In the genomic region with DNA sequence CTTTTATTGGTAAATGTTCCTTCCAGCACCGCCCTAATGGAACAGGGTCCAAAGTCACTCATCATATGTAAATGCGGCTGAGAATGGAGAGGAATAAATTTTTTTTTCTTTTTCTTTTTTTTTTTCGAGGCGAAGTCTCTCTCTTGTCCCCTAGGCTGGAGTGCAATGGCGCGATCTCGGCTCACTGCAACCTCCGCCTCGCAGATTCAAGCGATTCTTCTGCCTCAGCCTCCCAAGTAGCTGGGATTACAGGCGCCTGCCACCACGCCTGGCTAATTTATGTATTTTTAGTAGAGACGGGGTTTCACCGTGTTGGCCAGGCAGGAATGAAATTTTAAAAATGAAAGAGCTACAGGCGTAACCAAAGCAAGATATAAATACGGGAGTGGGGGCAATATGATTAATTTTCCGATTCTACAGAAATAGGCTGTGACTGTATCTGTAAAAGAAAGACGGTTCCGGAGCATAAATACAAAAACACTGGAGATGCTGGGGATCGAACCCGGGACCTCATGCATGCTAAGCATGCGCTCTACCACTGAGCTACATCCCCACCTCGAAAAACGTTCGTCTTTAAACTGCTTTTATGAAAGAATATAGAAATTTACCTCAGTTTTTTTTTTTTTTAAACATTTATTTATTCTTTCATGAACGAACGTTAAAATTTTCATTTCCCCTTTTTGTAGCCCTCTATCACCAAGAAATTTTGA, we compare ENCODE assay signal across 8 cellular contexts.
DNase-seq lines count a peak whose midpoint lies in the region; ATAC-seq and TF ChIP-seq lines count a peak whose summit lies in the region.

No MANE protein-coding gene starts in this region.

- H3K9me2 ChIP-seq in OCI-LY7 (ENCODE audit: insufficient read depth, low read length) = no peaks in the 10 kb centered on the region; the same call in 1 of the 2 replicates

- H3K27ac ChIP-seq in OCI-LY7 (ENCODE audit: low read depth, low read length, poor library complexity, severe bottlenecking) (peak overlapping the region; percentile 16), vagina (peak overlapping the region; percentile 64)

- H2AFZ ChIP-seq in OCI-LY7 (ENCODE audit: low read length) = peak overlapping the region; percentile 98

- no TSS peak for BruUV-seq in OCI-LY7 (replicated peaks; lab: Mats Ljungman, UMichigan)

- H3K36me3 Mint-ChIP-seq in activated T-helper 17 cell treated with anti-CD3 and anti-CD28 coated beads, Interleukin-2, amount 50 U/mL, for 72 hours (ENCODE audit: low read depth) = peaks cover 21% of the 10 kb centered on the region

- no peaks in the 10 kb centered on the region for H4K20me1 ChIP-seq in OCI-LY7 (ENCODE audit: insufficient read depth, low read length)

- no peak for TF ChIP-seq POLR2A in vagina (IDR thresholded peaks at IDR 0.05)

- peak; percentile 56 for ATAC-seq in HG03432 (IDR thresholded peaks at IDR 0.05; ENCODE audit: unreplicated experiment)
- ATAC-seq in activated T-helper 17 cell treated with anti-CD3 and anti-CD28 coated beads, Interleukin-2, amount 50 U/mL, for 72 hours (replicated peaks) = peak; percentile 95
- ATAC-seq in GM19397 (IDR thresholded peaks at IDR 0.05; ENCODE audit: unreplicated experiment) = no peak

- H3K27me3 ChIP-seq in vagina = no peaks in the 10 kb centered on the region

- CTCF ChIA-PET in OCI-LY7 (lab: Charles Lee; ENCODE audit: unreplicated experiment) = no interaction called here

- H3K27ac Mint-ChIP-seq in activated T-helper 17 cell treated with anti-CD3 and anti-CD28 coated beads, Interleukin-2, amount 50 U/mL, for 72 hours = peak overlapping the region; percentile 94

- H3K27me3 Mint-ChIP-seq in activated T-helper 17 cell treated with anti-CD3 and anti-CD28 coated beads, Interleukin-2, amount 50 U/mL, for 72 hours = peaks cover 57% of the 10 kb centered on the region

- peak overlapping the region; percentile 52 for H3K4me3 Mint-ChIP-seq in activated T-helper 17 cell treated with anti-CD3 and anti-CD28 coated beads, Interleukin-2, amount 50 U/mL, for 72 hours

- peaks cover 18% of the 10 kb centered on the region for H3K4me1 ChIP-seq in OCI-LY7 (ENCODE audit: insufficient read depth, low read length, poor library complexity, severe bottlenecking)
- peaks cover 12% of the 10 kb centered on the region for H3K4me1 ChIP-seq in vagina

- POLR2A ChIA-PET in OCI-LY7 (lab: Charles Lee) = interaction anchor here (0.6 to 0.8 kb wide), 8 partner anchors 9 to 1580 kb away, joined by 3 to 8 read pairs (median 3); a partner anchor contains a TSS

- no peaks in the 10 kb centered on the region for H3K9me3 Mint-ChIP-seq in activated T-helper 17 cell treated with anti-CD3 and anti-CD28 coated beads, Interleukin-2, amount 50 U/mL, for 72 hours

- H3K79me2 ChIP-seq in OCI-LY7 (ENCODE audit: insufficient read depth, low read depth, low read length) = no peaks in the 10 kb centered on the region

- H3K4me3 ChIP-seq in OCI-LY7 (ENCODE audit: low read depth, low read length, poor library complexity, severe bottlenecking) = peak overlapping the region; percentile 82
- peak overlapping the region; percentile 54 for H3K4me3 ChIP-seq in fibroblast of villous mesenchyme (ENCODE audit: low read depth, low read length)
- H3K4me3 ChIP-seq in vagina = peak overlapping the region; percentile 36

- H3K36me3 ChIP-seq in OCI-LY7 (ENCODE audit: insufficient read depth, low read length) = no peaks in the 10 kb centered on the region
- H3K36me3 ChIP-seq in vagina = no peaks in the 10 kb centered on the region

- DNase-seq in GDM1 (lab: John Stamatoyannopoulos, UW) (peak; percentile 9), OCI-LY7 (ENCODE audit: low spot score) (peak; percentile 78), fibroblast of villous mesenchyme (ENCODE audit: low read depth) (peak; percentile 62), non-pigmented ciliary epithelial cell (ENCODE audit: low read depth) (peak; percentile 24), vagina (ENCODE audit: extremely low spot score in 2 of 2) (no peak)

- TF ChIP-seq CTCF in OCI-LY7 (conservative IDR thresholded peaks at IDR 0.05; ENCODE audit: low read length) (no peak), fibroblast of villous mesenchyme (IDR thresholded peaks at IDR 0.05; ENCODE audit: insufficient read depth, low read depth, low read length) (no peak), vagina (IDR thresholded peaks at IDR 0.05) (no peak)

- intact Hi-C loops in OCI-LY7 (cut with micrococcal nuclease; ENCODE audit: unreplicated experiment) (loop anchor here (1.0 to 10.0 kb wide), 5 partner anchors 10 to 1183 kb away; a partner anchor contains a TSS), vagina (cut with DNase I) (no loop called here)

- peaks cover 6% of the 10 kb centered on the region for H3K4me1 Mint-ChIP-seq in activated T-helper 17 cell treated with anti-CD3 and anti-CD28 coated beads, Interleukin-2, amount 50 U/mL, for 72 hours

- H3K4me2 ChIP-seq in OCI-LY7 (ENCODE audit: low read length) = peak overlapping the region; percentile 86

- H3K9me3 ChIP-seq in OCI-LY7 (ENCODE audit: low read length) = no peaks in the 10 kb centered on the region
- no peaks in the 10 kb centered on the region for H3K9me3 ChIP-seq in vagina

Comparison
In these comparisons a context has a peak if more than half of its experiments do, and no peak if none do; other contexts are left out.
1. DNase-seq: peak in GDM1 (single experiment), OCI-LY7 (single experiment), fibroblast of villous mesenchyme (single experiment) and non-pigmented ciliary epithelial cell (single experiment); none in vagina (0 of 2).
2. Peak in every context shown above with its lines, with median percentiles within 50 percentile points of each other: H3K4me3 ChIP-seq.